In genomic region chr20:19821605-19822004, GRCh38 we compare ENCODE assay signal across 21 cellular contexts.
DNase-seq lines count a peak whose midpoint lies in the region; ATAC-seq, FAIRE-seq and TF ChIP-seq lines count a peak whose summit lies in the region.
"Had no signal": no experiment of that assay in that cellular context is flagged by ENCODE, and none has a peak within 500 bp of the region (broad histone marks: within the 10 kb centered on the region; RNA-seq: fewer than 3 reads in every experiment).

No MANE protein-coding gene starts in this region.

- TF ChIP-seq POLR2A in breast epithelium (IDR thresholded peaks at IDR 0.05) (no peak), IMR-90 (IDR thresholded peaks at IDR 0.05; ENCODE audit: low read depth, low read length) (no peak)

- H3K14ac ChIP-seq in IMR-90 (replicated peaks; ENCODE audit: low read depth, low read length), result peak overlapping the region; percentile 49

- H2AK9ac ChIP-seq in IMR-90 (replicated peaks; ENCODE audit: low read depth, low read length, poor library complexity), result no peak overlapping the region

- no peak for ATAC-seq in IMR-90 (ENCODE audit: low read depth)
- ATAC-seq: SK-N-SH treated with all-trans-retinoic acid at 6 μM for 48 hours, T-cell had no signal

- H4K91ac ChIP-seq in IMR-90 (ENCODE audit: insufficient read depth, low read depth, low read length), result peak overlapping the region; percentile 80

- BruUV-seq in MCF 10A (replicated peaks; lab: Mats Ljungman, UMichigan) (no TSS peak), IMR-90 (replicated peaks; lab: Mats Ljungman, UMichigan) (no TSS peak), Calu3 (replicated peaks; lab: Mats Ljungman, UMichigan) (no TSS peak)

- H2BK20ac ChIP-seq in IMR-90 (ENCODE audit: low read depth, low read length), result peak overlapping the region; percentile 88

- H3K79me1 ChIP-seq in IMR-90 (ENCODE audit: low read depth in 1 of 2, low read length in 2 of 2), result peaks cover 7 to 54% of the 10 kb centered on the region in 2 experiments

- in situ Hi-C loops in IMR-90 (cut with MboI; ENCODE audit: low sequenced_read_pairs), result no loop called here

- H3K23ac ChIP-seq in IMR-90 (ENCODE audit: low read depth, low read length), result peak overlapping the region; percentile 78; the same call in 1 of the 2 replicates

- no peak for FAIRE-seq in frontal cortex (lab: Jason Lieb, UNC)
- FAIRE-seq: HTR-8/SVneo had no signal

- H3K4me1 ChIP-seq in breast epithelium (no peaks in the 10 kb centered on the region), IMR-90 (ENCODE audit: control insufficient read depth, insufficient read depth, low read length) (peaks cover 9% of the 10 kb centered on the region)
- H3K4me1 ChIP-seq: BE2C had no signal

- H4K5ac ChIP-seq in IMR-90 (ENCODE audit: low read depth, low read length), result peak overlapping the region; percentile 5; the same call in 1 of the 2 replicates

- H3K9me1 ChIP-seq in IMR-90 (ENCODE audit: insufficient read depth, low read length), result peaks cover 20% of the 10 kb centered on the region

- WGBS in IMR-90 (ENCODE audit: extremely low coverage in 2 of 2, insufficient read length in 1 of 2), 2 experiments, result 100% methylated on average over 2 of the region's 3 CpGs; no CpG with 5 or more reads in 1 of the 2 experiments

- H3K27me3 Mint-ChIP-seq in MCF 10A (ENCODE audit: insufficient read depth, unreplicated experiment) (no peaks in the 10 kb centered on the region), Calu3 (ENCODE audit: unreplicated experiment) (no peaks in the 10 kb centered on the region)
- H3K27me3 Mint-ChIP-seq in dendritic cell treated with granulocyte-macrophage colony-stimulating factor and Interleukin-4, amounts not matched to agents 40 ng/mL and 50 ng/mL, for 4 days, result no peaks in the 10 kb centered on the region

- H3K9me3 ChIP-seq in breast epithelium (peaks cover 0 to 3% of the 10 kb centered on the region in 2 donors), IMR-90 (ENCODE audit: control insufficient read depth, insufficient read depth, low read length) (peaks cover 3% of the 10 kb centered on the region; the same call in 1 of the 2 replicates)
- H3K9me3 ChIP-seq: BE2C had no signal

- peak overlapping the region; percentile 72; the same call in 2 of the 3 replicates for H2BK15ac ChIP-seq in IMR-90 (ENCODE audit: low read depth, low read length)

- no peak overlapping the region for H3K56ac ChIP-seq in IMR-90 (ENCODE audit: extremely low read depth, insufficient read depth, low read length)

- H3K4me3 Mint-ChIP-seq in MCF 10A (ENCODE audit: unreplicated experiment) (no peak overlapping the region), Calu3 (ENCODE audit: low read depth, unreplicated experiment) (no peak overlapping the region)
- no peak overlapping the region for H3K4me3 Mint-ChIP-seq in dendritic cell treated with granulocyte-macrophage colony-stimulating factor and Interleukin-4, amounts not matched to agents 40 ng/mL and 50 ng/mL, for 4 days
- H3K4me3 Mint-ChIP-seq: T-cell had no signal

- no peak for TF ChIP-seq RAD21 in IMR-90 (IDR thresholded peaks at IDR 0.05; ENCODE audit: low read length)

- no peak overlapping the region for H3K9ac ChIP-seq in IMR-90 (ENCODE audit: low read depth, low read length)

- H3K36me3 ChIP-seq in breast epithelium, result no peaks in the 10 kb centered on the region
- H3K36me3 ChIP-seq in IMR-90 (ENCODE audit: control insufficient read depth, insufficient read depth, low read length), result peaks cover 7% of the 10 kb centered on the region; the same call in 1 of the 2 replicates
- H3K36me3 ChIP-seq: BE2C had no signal

- H3K4ac ChIP-seq in IMR-90 (ENCODE audit: low read depth, low read length), result peak overlapping the region; percentile 78

- H2BK120ac ChIP-seq in IMR-90 (ENCODE audit: low read depth, low read length), result peak overlapping the region; percentile 80

- no peak overlapping the region for H2AFZ ChIP-seq in IMR-90 (replicated peaks; ENCODE audit: low read length, poor library complexity)

- no peaks in the 10 kb centered on the region for H4K20me1 ChIP-seq in IMR-90 (ENCODE audit: insufficient read depth, low read length)

- intact Hi-C loops in MCF 10A (cut with micrococcal nuclease), result no loop called here
- intact Hi-C loops in breast epithelium (cut with DNase I; ENCODE audit: low total_unique reads), result no loop called here
- intact Hi-C loops in IMR-90 (cut with micrococcal nuclease), result no loop called here
- intact Hi-C loops in dendritic cell treated with granulocyte-macrophage colony-stimulating factor and Interleukin-4, amounts not matched to agents 40 ng/mL and 50 ng/mL, for 4 days (cut with micrococcal nuclease), result no loop called here
- intact Hi-C loops in Calu3 (cut with micrococcal nuclease; ENCODE audit: unreplicated experiment), result no loop called here

- no peak overlapping the region for H3K4me3 ChIP-seq in breast epithelium
- no peak overlapping the region for H3K4me3 ChIP-seq in IMR-90 (ENCODE audit: insufficient read depth, low read depth, low read length)

- DNase-seq in MCF 10A (ENCODE audit: unreplicated experiment), result no peak
- DNase-seq in breast epithelium (ENCODE audit: low spot score in 2 of 2), result no peak
- no peak for DNase-seq in IMR-90
- DNase-seq in frontal cortex (ENCODE audit: low spot score in 2 of 2), result no peak
- no peak for DNase-seq in SK-N-DZ (ENCODE audit: low spot score)
- DNase-seq in Calu3, result no peak
- DNase-seq in GOT3 (lab: John Stamatoyannopoulos, UW), result no peak
- DNase-seq: BE2C; CD4-positive, alpha-beta memory T cell; GF-D8; HCEC 1CT; NCI-H1694 treated with DMSO at 0.1 percent for 48 hours; NCI-H510A; NCI-H748 treated with DMSO at 0.1 percent for 48 hours; RPMI8226; SHP77 treated with DMSO at 0.1 percent for 48 hours; T-cell had no signal

- POLR2A ChIA-PET in MCF 10A (lab: Yijun Ruan, JAX) (interaction anchor here (0.7 to 0.8 kb wide), 2 partner anchors 10 to 1356 kb away, joined by 3 read pairs; no protein-coding TSS in a partner anchor), IMR-90 (lab: Charles Lee; ENCODE audit: unreplicated experiment) (no interaction called here)

- H3K27me3 ChIP-seq in breast epithelium, result no peaks in the 10 kb centered on the region
- H3K27me3 ChIP-seq in IMR-90 (ENCODE audit: control insufficient read depth, insufficient read depth, low read length), result no peaks in the 10 kb centered on the region
- H3K27me3 ChIP-seq: BE2C had no signal

- peak overlapping the region; percentile 71 for H2AK5ac ChIP-seq in IMR-90 (ENCODE audit: low read depth, low read length)

- H3K18ac ChIP-seq in IMR-90 (ENCODE audit: low read depth, low read length), result peak overlapping the region; percentile 18; the same call in 1 of the 2 replicates

- peak overlapping the region; percentile 33 for H3K27ac Mint-ChIP-seq in MCF 10A (ENCODE audit: low read depth, unreplicated experiment)
- peak overlapping the region; percentile 6 for H3K27ac Mint-ChIP-seq in dendritic cell treated with granulocyte-macrophage colony-stimulating factor and Interleukin-4, amounts not matched to agents 40 ng/mL and 50 ng/mL, for 4 days
- H3K27ac Mint-ChIP-seq in Calu3 (ENCODE audit: unreplicated experiment), result no peak overlapping the region
- H3K27ac Mint-ChIP-seq: CD4-positive, alpha-beta memory T cell; T-cell had no signal

- H3K27ac ChIP-seq in breast epithelium, result no peak overlapping the region
- no peak overlapping the region for H3K27ac ChIP-seq in IMR-90 (ENCODE audit: insufficient read depth, low read length)
- H3K27ac ChIP-seq: 22Rv1 had no signal

- H2BK5ac ChIP-seq in IMR-90 (ENCODE audit: low read depth, low read length, poor library complexity, severe bottlenecking), result peak overlapping the region; percentile 40

- H3K9me3 Mint-ChIP-seq in MCF 10A (ENCODE audit: unreplicated experiment) (no peaks in the 10 kb centered on the region), Calu3 (ENCODE audit: low read depth, unreplicated experiment) (peaks cover 2% of the 10 kb centered on the region)
- H3K9me3 Mint-ChIP-seq in dendritic cell treated with granulocyte-macrophage colony-stimulating factor and Interleukin-4, amounts not matched to agents 40 ng/mL and 50 ng/mL, for 4 days, result peaks cover 6% of the 10 kb centered on the region

- H3K4me2 ChIP-seq in IMR-90 (ENCODE audit: low read depth, low read length), result no peak overlapping the region

- TF ChIP-seq CTCF in MCF 10A (IDR thresholded peaks at IDR 0.05; ENCODE audit: unreplicated experiment) (no peak), breast epithelium (IDR thresholded peaks at IDR 0.05) (no peak), IMR-90 (conservative IDR thresholded peaks at IDR 0.05; ENCODE audit: low read depth, low read length) (no peak), Calu3 (IDR thresholded peaks at IDR 0.05; ENCODE audit: unreplicated experiment) (no peak)

- H4K8ac ChIP-seq in IMR-90 (ENCODE audit: low read depth in 2 of 2, low read length in 2 of 2), result peak overlapping the region; percentile 46 to 62; a peak in 3 of 4 replicates

- peaks cover 5% of the 10 kb centered on the region for H3K36me3 Mint-ChIP-seq in MCF 10A (ENCODE audit: insufficient read depth, unreplicated experiment)
- peaks cover 55% of the 10 kb centered on the region for H3K36me3 Mint-ChIP-seq in dendritic cell treated with granulocyte-macrophage colony-stimulating factor and Interleukin-4, amounts not matched to agents 40 ng/mL and 50 ng/mL, for 4 days (ENCODE audit: low read depth)
- no peaks in the 10 kb centered on the region for H3K36me3 Mint-ChIP-seq in Calu3 (ENCODE audit: insufficient read depth, unreplicated experiment)
- H3K36me3 Mint-ChIP-seq: CD4-positive, alpha-beta memory T cell; T-cell had no signal

- dilution Hi-C loops in IMR-90 (cut with HindIII; ENCODE audit: low sequenced_read_pairs, unreplicated experiment), result no loop called here

- CTCF ChIA-PET in MCF 10A (lab: Yijun Ruan, JAX), result interaction anchor here (0.7 kb wide), 1 partner anchor 14 kb away, joined by 3 read pairs; no protein-coding TSS in a partner anchor
- CTCF ChIA-PET in IMR-90 (lab: Yijun Ruan, JAX), result no interaction called here
- CTCF ChIA-PET in Calu3 (lab: Charles Lee), result no interaction called here

- H3K4me1 Mint-ChIP-seq in MCF 10A (ENCODE audit: insufficient read depth, unreplicated experiment) (peaks cover 31% of the 10 kb centered on the region), Calu3 (ENCODE audit: low read depth, unreplicated experiment) (no peaks in the 10 kb centered on the region)
- H3K4me1 Mint-ChIP-seq in dendritic cell treated with granulocyte-macrophage colony-stimulating factor and Interleukin-4, amounts not matched to agents 40 ng/mL and 50 ng/mL, for 4 days (ENCODE audit: low read depth), result peaks cover 27% of the 10 kb centered on the region
- H3K4me1 Mint-ChIP-seq: CD4-positive, alpha-beta memory T cell had no signal

TF ChIP-seq in IMR-90, 13 proteins besides CTCF, POLR2A, EP300 and RAD21:
- TF ChIP-seq MXI1 (IDR thresholded peaks at IDR 0.05; ENCODE audit: borderline replicate concordance, low read depth, low read length), result no peak
